Comparison of ENCODE assay signal across 9 cellular contexts in genomic region chr3:77038468-77038927, GRCh38. TPM values are rescaled to one million over a fixed set of nuclear protein-coding genes. Genes with fewer than 3 reads are reported as not detected.
DNase-seq lines count a peak whose midpoint lies in the region; ATAC-seq, FAIRE-seq and TF ChIP-seq lines count a peak whose summit lies in the region.
"Had no signal": no experiment of that assay in that cellular context is flagged by ENCODE, and none has a peak within 500 bp of the region (broad histone marks: within the 10 kb centered on the region; RNA-seq: fewer than 3 reads in every experiment).

No MANE protein-coding gene starts in this region.

- H3K4me3 Mint-ChIP-seq in activated naive CD8-positive, alpha-beta T cell treated with anti-CD3 and anti-CD28 coated beads, Interleukin-2, amount 10 ng/mL, durations not matched to agents 7 days and 5 days = no peak overlapping the region
- H3K4me3 Mint-ChIP-seq: activated B cell treated with CpG ODN at 0.5 μM for 24 hours had no signal

- WGBS in pancreas, 2 donors = 1% methylated on average over 21 of the region's 21 CpGs

- TF ChIP-seq CTCF in pancreas (IDR thresholded peaks at IDR 0.05) = peak in 3 of 4 donors; percentile 41 to 57 (median 50)

- H3K4me1 ChIP-seq in pancreas = peaks cover 0 to 5% (median 4%) of the 10 kb centered on the region in 3 donors

- no peak overlapping the region for H3K27ac Mint-ChIP-seq in activated naive CD8-positive, alpha-beta T cell treated with anti-CD3 and anti-CD28 coated beads, Interleukin-2, amount 10 ng/mL, durations not matched to agents 7 days and 5 days
- H3K27ac Mint-ChIP-seq: activated B cell treated with CpG ODN at 0.5 μM for 24 hours had no signal

- H3K4me3 ChIP-seq in pancreas = peak overlapping the region in 1 of 4 donors; percentile 47

- DNase-seq in DMS 273 treated with DMSO at 0.1 percent for 48 hours (lab: John Stamatoyannopoulos, UW) = peak; percentile 61
- DNase-seq in NCI-H2196 treated with DMSO at 0.1 percent for 48 hours (lab: John Stamatoyannopoulos, UW; ENCODE audit: unreplicated experiment) = peak; percentile 15
- DNase-seq in activated naive CD8-positive, alpha-beta T cell treated with anti-CD3 and anti-CD28 coated beads, Interleukin-2, amount 10 ng/mL, durations not matched to agents 7 days and 5 days = peak; percentile 20
- DNase-seq in head of caudate nucleus = peak; percentile 48 to 93 (median 78)
- peak; percentile 44 to 72 (median 61) for DNase-seq in pancreas
- DNase-seq in activated gamma-delta T cell treated with Interleukin-2 at 50 U/mL for 16 hours = no peak
- DNase-seq: activated B cell treated with CpG ODN at 0.5 μM for 24 hours had no signal

- H3K27ac ChIP-seq in pancreas = no peak overlapping the region

- peaks cover 0 to 27% (median 0%) of the 10 kb centered on the region in 4 donors for H3K27me3 ChIP-seq in pancreas

- peaks cover 35% of the 10 kb centered on the region for H3K27me3 Mint-ChIP-seq in activated naive CD8-positive, alpha-beta T cell treated with anti-CD3 and anti-CD28 coated beads, Interleukin-2, amount 10 ng/mL, durations not matched to agents 7 days and 5 days

- intact Hi-C loops in head of caudate nucleus (cut with DNase I) = loop anchor here (5.0 kb wide), 1 partner anchor 219 kb away; no protein-coding TSS in a partner anchor
- intact Hi-C loops in pancreas (cut with DNase I) = loop anchor here in 1 of 3 donors (5.0 kb wide), 1 partner anchor 219 kb away; no protein-coding TSS in a partner anchor

- H3K36me3 ChIP-seq in pancreas = no peaks in the 10 kb centered on the region

- no peak for FAIRE-seq in pancreas (lab: Jason Lieb, UNC)

- POLR2A ChIA-PET in activated naive CD8-positive, alpha-beta T cell treated with anti-CD3 and anti-CD28 coated beads, Interleukin-2, amount 10 ng/mL, durations not matched to agents 7 days and 5 days (lab: Charles Lee) = no interaction called here

- H3K9me3 ChIP-seq in pancreas = no peaks in the 10 kb centered on the region

- H3K4me1 Mint-ChIP-seq in activated naive CD8-positive, alpha-beta T cell treated with anti-CD3 and anti-CD28 coated beads, Interleukin-2, amount 10 ng/mL, durations not matched to agents 7 days and 5 days = peaks cover 2% of the 10 kb centered on the region
- H3K4me1 Mint-ChIP-seq: activated B cell treated with CpG ODN at 0.5 μM for 24 hours had no signal

- peaks cover 2% of the 10 kb centered on the region for H3K9me3 Mint-ChIP-seq in activated naive CD8-positive, alpha-beta T cell treated with anti-CD3 and anti-CD28 coated beads, Interleukin-2, amount 10 ng/mL, durations not matched to agents 7 days and 5 days
- H3K9me3 Mint-ChIP-seq: activated B cell treated with CpG ODN at 0.5 μM for 24 hours had no signal

- no peaks in the 10 kb centered on the region for H3K36me3 Mint-ChIP-seq in activated naive CD8-positive, alpha-beta T cell treated with anti-CD3 and anti-CD28 coated beads, Interleukin-2, amount 10 ng/mL, durations not matched to agents 7 days and 5 days

- peak; percentile 63 for ATAC-seq in HG02678 (IDR thresholded peaks at IDR 0.05; ENCODE audit: unreplicated experiment)
- no peak for ATAC-seq in activated naive CD8-positive, alpha-beta T cell treated with anti-CD3 and anti-CD28 coated beads, Interleukin-2, amount 10 ng/mL, durations not matched to agents 7 days and 5 days (ENCODE audit: low read depth)
- ATAC-seq in pancreas = peak; percentile 91 to 97 (median 94)
- ATAC-seq in GM21529 (IDR thresholded peaks at IDR 0.05; ENCODE audit: unreplicated experiment) = no peak

RNA-seq across cellular contexts. Expression of gene ROBO2, which starts 1.4 kb away (rescaled TPM):
- not detected for total RNA-seq in activated naive CD8-positive, alpha-beta T cell treated with anti-CD3 and anti-CD28 coated beads, Interleukin-2, amount 10 ng/mL, durations not matched to agents 7 days and 5 days
- 1 to 10 TPM in 4 of 6 donors, under 1 TPM in 2; 0.69 to 2.1 (median 1.6) TPM for total RNA-seq in pancreas
- polyA plus RNA-seq in pancreas = 1 to 10 TPM in 1 of 2 donors, under 1 TPM in 1; 0.65 to 4.3 TPM
- total RNA-seq: activated B cell treated with CpG ODN at 0.5 μM for 24 hours had no signal

Comparison
In these comparisons a context has a peak if more than half of its experiments do, and no peak if none do; other contexts are left out.
1. ATAC-seq: peak in HG02678 (single experiment) and pancreas (4 of 4); none in activated naive CD8-positive, alpha-beta T cell treated with anti-CD3 and anti-CD28 coated beads, Interleukin-2, amount 10 ng/mL, durations not matched to agents 7 days and 5 days (single experiment) and GM21529 (single experiment).